Comparison of ENCODE assay signal across 19 cellular contexts in genomic region chr9:121662896-121663580, GRCh38. TPM values are rescaled to one million over a fixed set of nuclear protein-coding genes. Genes with fewer than 3 reads are reported as not detected.
DNase-seq lines count a peak whose midpoint lies in the region; ATAC-seq and TF ChIP-seq lines count a peak whose summit lies in the region.
"Had no signal": no experiment of that assay in that cellular context is flagged by ENCODE, and none has a peak within 500 bp of the region (broad histone marks: within the 10 kb centered on the region; RNA-seq: fewer than 3 reads in every experiment).

No MANE protein-coding gene starts in this region.

- no peak overlapping the region for H3K4me2 ChIP-seq in SK-N-SH

- H3K36me3 Mint-ChIP-seq in endothelial cell (ENCODE audit: low read depth, unreplicated experiment) (peaks cover 5% of the 10 kb centered on the region), mesothelial cell of epicardium (peaks cover 10% of the 10 kb centered on the region)
- H3K36me3 Mint-ChIP-seq: activated CD4-positive, alpha-beta memory T cell treated with anti-CD3 and anti-CD28 coated beads for 36 hours; stimulated activated naive B cell treated with anti-CD40 and anti-IgM and Interleukin-4, amounts not matched to agents 10 μg/mL and 1 μg/mL and 100 μg/mL, for 72 hours had no signal

- H3K27me3 Mint-ChIP-seq in endothelial cell (ENCODE audit: unreplicated experiment), result peaks cover 2% of the 10 kb centered on the region
- no peaks in the 10 kb centered on the region for H3K27me3 Mint-ChIP-seq in mesothelial cell of epicardium (ENCODE audit: low read depth)
- H3K27me3 Mint-ChIP-seq in stimulated activated naive CD8-positive, alpha-beta T cell treated with anti-CD3 and anti-CD28 coated beads, Interleukin-15, amount 100 ng/mL, for 72 hours, result peaks cover 35% of the 10 kb centered on the region

- H3K4me1 Mint-ChIP-seq in endothelial cell (ENCODE audit: unreplicated experiment) (peaks cover 42% of the 10 kb centered on the region), mesothelial cell of epicardium (peaks cover 9% of the 10 kb centered on the region)
- no peaks in the 10 kb centered on the region for H3K4me1 Mint-ChIP-seq in stimulated activated naive CD8-positive, alpha-beta T cell treated with anti-CD3 and anti-CD28 coated beads, Interleukin-15, amount 100 ng/mL, for 72 hours
- H3K4me1 Mint-ChIP-seq: activated naive CD8-positive, alpha-beta T cell treated with anti-CD3 and anti-CD28 coated beads, Interleukin-2, amount 50 U/mL, for 24 hours; stimulated activated naive B cell treated with anti-CD40 and anti-IgM and Interleukin-4, amounts not matched to agents 10 μg/mL and 1 μg/mL and 100 μg/mL, for 72 hours had no signal

- H3K27me3 ChIP-seq in SK-N-SH (ENCODE audit: insufficient read depth), result no peaks in the 10 kb centered on the region
- H3K27me3 ChIP-seq in skeletal muscle tissue (ENCODE audit: control insufficient read depth in 3 of 3, insufficient read depth in 3 of 3, low read length in 3 of 3), result no peaks in the 10 kb centered on the region
- H3K27me3 ChIP-seq: thyroid gland had no signal

- no peaks in the 10 kb centered on the region for H3K36me3 ChIP-seq in SK-N-SH (replicated peaks in 1 of 2; ENCODE audit: control insufficient read depth in 1 of 2, insufficient read depth in 2 of 2, low read length in 1 of 2)
- peaks cover 0 to 2% (median 0%) of the 10 kb centered on the region in 3 donors for H3K36me3 ChIP-seq in skeletal muscle tissue (ENCODE audit: control insufficient read depth in 3 of 3, insufficient read depth in 3 of 3, low read length in 3 of 3)
- H3K36me3 ChIP-seq: thyroid gland had no signal

- no peak for ATAC-seq in stimulated activated naive CD8-positive, alpha-beta T cell treated with anti-CD3 and anti-CD28 coated beads, Interleukin-15, amount 100 ng/mL, for 72 hours
- ATAC-seq: activated naive CD8-positive, alpha-beta T cell treated with anti-CD3 and anti-CD28 coated beads, Interleukin-2, amount 50 U/mL, for 24 hours; GM12878; stimulated activated naive B cell treated with anti-CD40 and anti-IgM and Interleukin-4, amounts not matched to agents 10 μg/mL and 1 μg/mL and 100 μg/mL, for 72 hours; T-helper 17 cell had no signal

- CTCF ChIA-PET in SK-N-SH (lab: Yijun Ruan, JAX), result interaction anchor here (0.8 to 3.3 kb wide), 6 partner anchors 11 to 267 kb away, joined by 3 to 10 read pairs (median 3); partner anchors contain the start of gene DAB2IP

- DNase-seq in SK-N-SH (no peak), endothelial cell (ENCODE audit: low spot score) (no peak), mesothelial cell of epicardium (ENCODE audit: low spot score in 2 of 2, unreplicated experiment in 2 of 2) (no peak), epidermal melanocyte (ENCODE audit: insufficient read length, low spot score) (no peak), SW480 (ENCODE audit: low spot score) (no peak), NCI-H187 treated with DMSO at 0.1 percent for 48 hours (lab: John Stamatoyannopoulos, UW) (no peak)
- DNase-seq in stimulated activated naive CD8-positive, alpha-beta T cell treated with anti-CD3 and anti-CD28 coated beads, Interleukin-15, amount 100 ng/mL, for 72 hours, result no peak
- DNase-seq: activated CD4-positive, alpha-beta memory T cell treated with anti-CD3 and anti-CD28 coated beads for 36 hours; activated effector memory CD4-positive, alpha-beta T cell treated with anti-CD3 and anti-CD28 coated beads, Interleukin-2, amount 50 U/mL, for 16 hours; activated naive CD8-positive, alpha-beta T cell treated with anti-CD3 and anti-CD28 coated beads, Interleukin-2, amount 50 U/mL, for 24 hours; midbrain; MM.1S; NCI-H146; SHP77 treated with DMSO at 0.1 percent for 48 hours; stimulated activated naive B cell treated with anti-CD40 and anti-IgM and Interleukin-4, amounts not matched to agents 10 μg/mL and 1 μg/mL and 100 μg/mL, for 72 hours; T-helper 17 cell; thyroid gland had no signal

- H3K9me3 Mint-ChIP-seq in endothelial cell (ENCODE audit: unreplicated experiment), result no peaks in the 10 kb centered on the region
- H3K9me3 Mint-ChIP-seq in mesothelial cell of epicardium, result no peaks in the 10 kb centered on the region
- no peaks in the 10 kb centered on the region for H3K9me3 Mint-ChIP-seq in stimulated activated naive CD8-positive, alpha-beta T cell treated with anti-CD3 and anti-CD28 coated beads, Interleukin-15, amount 100 ng/mL, for 72 hours
- H3K9me3 Mint-ChIP-seq: activated CD4-positive, alpha-beta memory T cell treated with anti-CD3 and anti-CD28 coated beads for 36 hours; activated naive CD8-positive, alpha-beta T cell treated with anti-CD3 and anti-CD28 coated beads, Interleukin-2, amount 50 U/mL, for 24 hours; stimulated activated naive B cell treated with anti-CD40 and anti-IgM and Interleukin-4, amounts not matched to agents 10 μg/mL and 1 μg/mL and 100 μg/mL, for 72 hours had no signal

- H3K9me3 ChIP-seq in SK-N-SH, result no peaks in the 10 kb centered on the region
- no peaks in the 10 kb centered on the region for H3K9me3 ChIP-seq in skeletal muscle tissue (ENCODE audit: control insufficient read depth in 3 of 3, low read length in 3 of 3)
- H3K9me3 ChIP-seq: thyroid gland had no signal

- peaks cover 4% of the 10 kb centered on the region in 2 experiments; a peak in 1 of 4 replicates for H3K4me1 ChIP-seq in SK-N-SH (ENCODE audit: control insufficient read depth in 1 of 2, insufficient read depth in 2 of 2, low read depth in 1 of 2, low read length in 1 of 2)
- H3K4me1 ChIP-seq in skeletal muscle tissue (ENCODE audit: control insufficient read depth in 3 of 3, insufficient read depth in 3 of 3, low read length in 3 of 3), result peaks cover 26 to 43% (median 34%) of the 10 kb centered on the region in 3 donors

- H3K9me2 ChIP-seq in SK-N-SH, result no peaks in the 10 kb centered on the region

- no peaks in the 10 kb centered on the region for H3F3A ChIP-seq in SK-N-SH (replicated peaks; ENCODE audit: insufficient read depth)

- H3K27ac Mint-ChIP-seq in endothelial cell (ENCODE audit: unreplicated experiment) (peak overlapping the region; percentile 94), mesothelial cell of epicardium (peak overlapping the region; percentile 52)
- no peak overlapping the region for H3K27ac Mint-ChIP-seq in stimulated activated naive CD8-positive, alpha-beta T cell treated with anti-CD3 and anti-CD28 coated beads, Interleukin-15, amount 100 ng/mL, for 72 hours
- H3K27ac Mint-ChIP-seq: activated CD4-positive, alpha-beta memory T cell treated with anti-CD3 and anti-CD28 coated beads for 36 hours; activated naive CD8-positive, alpha-beta T cell treated with anti-CD3 and anti-CD28 coated beads, Interleukin-2, amount 50 U/mL, for 24 hours; stimulated activated naive B cell treated with anti-CD40 and anti-IgM and Interleukin-4, amounts not matched to agents 10 μg/mL and 1 μg/mL and 100 μg/mL, for 72 hours; T-helper 17 cell had no signal

- no peaks in the 10 kb centered on the region for H4K20me1 ChIP-seq in SK-N-SH (ENCODE audit: insufficient read depth)

- H3K79me2 ChIP-seq in SK-N-SH (ENCODE audit: insufficient read depth), result no peaks in the 10 kb centered on the region

- WGBS in SK-N-SH (ENCODE audit: low lambda C conversion rate), result 81% methylated on average over 11 of the region's 11 CpGs

- POLR2A ChIA-PET in SK-N-SH (lab: Yijun Ruan, JAX), result no interaction called here

- H3K9ac ChIP-seq in SK-N-SH (no peak overlapping the region), skeletal muscle tissue (ENCODE audit: low read depth in 1 of 3, low read length in 3 of 3) (no peak overlapping the region)

- H2AFZ ChIP-seq in SK-N-SH (ENCODE audit: low read depth), result no peak overlapping the region

- no peak for TF ChIP-seq RAD21 in SK-N-SH (IDR thresholded peaks at IDR 0.05; ENCODE audit: low read length)

- TF ChIP-seq CTCF in SK-N-SH (IDR thresholded peaks at IDR 0.05), result no peak
- no peak for TF ChIP-seq CTCF in endothelial cell (IDR thresholded peaks at IDR 0.05; ENCODE audit: unreplicated experiment)
- TF ChIP-seq CTCF in mesothelial cell of epicardium (IDR thresholded peaks at IDR 0.05; ENCODE audit: unreplicated experiment), result no peak

- TF ChIP-seq EP300 in SK-N-SH (IDR thresholded peaks at IDR 0.05; ENCODE audit: borderline replicate concordance in 1 of 2, low read depth in 1 of 2, low read length in 1 of 2), result no peak

- H3K4me3 Mint-ChIP-seq in endothelial cell (ENCODE audit: unreplicated experiment) (peak overlapping the region; percentile 3), mesothelial cell of epicardium (no peak overlapping the region)
- H3K4me3 Mint-ChIP-seq in stimulated activated naive CD8-positive, alpha-beta T cell treated with anti-CD3 and anti-CD28 coated beads, Interleukin-15, amount 100 ng/mL, for 72 hours, result no peak overlapping the region
- H3K4me3 Mint-ChIP-seq: activated CD4-positive, alpha-beta memory T cell treated with anti-CD3 and anti-CD28 coated beads for 36 hours; activated naive CD8-positive, alpha-beta T cell treated with anti-CD3 and anti-CD28 coated beads, Interleukin-2, amount 50 U/mL, for 24 hours; stimulated activated naive B cell treated with anti-CD40 and anti-IgM and Interleukin-4, amounts not matched to agents 10 μg/mL and 1 μg/mL and 100 μg/mL, for 72 hours; T-helper 17 cell had no signal

- H3K27ac ChIP-seq in SK-N-SH (ENCODE audit: low read depth in 2 of 2, low read length in 1 of 2) (no peak overlapping the region), skeletal muscle tissue (ENCODE audit: low read depth, low read length) (peak overlapping the region; percentile 50)
- H3K27ac ChIP-seq: thyroid gland had no signal

- H3K4me3 ChIP-seq in SK-N-SH (ENCODE audit: low read depth in 2 of 2, low read length in 1 of 2) (no peak overlapping the region), skeletal muscle tissue (ENCODE audit: low read length in 3 of 3) (no peak overlapping the region)
- H3K4me3 ChIP-seq: GM12878, thyroid gland had no signal

TF ChIP-seq in SK-N-SH, 30 proteins besides CTCF, POLR2A, EP300 and RAD21:
- TF ChIP-seq MAX (IDR thresholded peaks at IDR 0.05; ENCODE audit: low read depth), result no peak
- TF ChIP-seq, protein P1, sequence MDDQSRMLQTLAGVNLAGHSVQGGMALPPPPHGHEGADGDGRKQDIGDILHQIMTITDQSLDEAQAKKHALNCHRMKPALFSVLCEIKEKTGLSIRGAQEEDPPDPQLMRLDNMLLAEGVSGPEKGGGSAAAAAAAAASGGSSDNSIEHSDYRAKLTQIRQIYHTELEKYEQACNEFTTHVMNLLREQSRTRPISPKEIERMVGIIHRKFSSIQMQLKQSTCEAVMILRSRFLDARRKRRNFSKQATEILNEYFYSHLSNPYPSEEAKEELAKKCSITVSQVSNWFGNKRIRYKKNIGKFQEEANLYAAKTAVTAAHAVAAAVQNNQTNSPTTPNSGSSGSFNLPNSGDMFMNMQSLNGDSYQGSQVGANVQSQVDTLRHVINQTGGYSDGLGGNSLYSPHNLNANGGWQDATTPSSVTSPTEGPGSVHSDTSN (IDR thresholded peaks at IDR 0.05), result peak; percentile 28; the same call in 1 of the 2 replicates

RNA-seq across cellular contexts. Expression of gene DAB2IP, which starts 11.6 kb away (rescaled TPM):
- polyA plus RNA-seq in SK-N-SH (2012; rRNA removed), result 21.4 and 25.4 TPM in 2 replicates
- polyA plus RNA-seq in SK-N-SH (2012; cell fraction: cytosol; rRNA removed), result 9.4 and 15.4 TPM in 2 replicates
- polyA plus RNA-seq in SK-N-SH (2012; cell fraction: nucleus; rRNA removed), result 30.4 and 34.4 TPM in 2 replicates
- 104 TPM for total RNA-seq in endothelial cell (ENCODE audit: unreplicated experiment)
- 71.1 to 76.5 TPM (median 75.7 TPM) in 3 replicates for total RNA-seq in mesothelial cell of epicardium
- 12.5 TPM for total RNA-seq in skeletal muscle tissue
- total RNA-seq: activated CD4-positive, alpha-beta memory T cell treated with anti-CD3 and anti-CD28 coated beads for 36 hours; T-helper 17 cell had no signal

Comparison
In these comparisons a context has a peak if more than half of its experiments do, and no peak if none do; other contexts are left out.
1. H3K27ac Mint-ChIP-seq: peak in endothelial cell (single experiment) and mesothelial cell of epicardium (single experiment); none in stimulated activated naive CD8-positive, alpha-beta T cell treated with anti-CD3 and anti-CD28 coated beads, Interleukin-15, amount 100 ng/mL, for 72 hours (0 of 2).